ENCODE assay signal across 1 cellular context in genomic region chr17:21044971-21045370, GRCh38.
TF ChIP-seq lines count a peak whose summit lies in the region.

No MANE protein-coding gene starts in this region.

TF ChIP-seq in K562, 482 proteins besides CTCF, POLR2A, EP300 and RAD21:
- TF ChIP-seq ETV6 (IDR thresholded peaks at IDR 0.05; ENCODE audit: borderline replicate concordance in 1 of 2, low read depth in 2 of 2, low read length in 1 of 2) (no peak), ETV6 (CRISPR knock-in tag; IDR thresholded peaks at IDR 0.05; ENCODE audit: borderline replicate concordance) (no peak), TRIM25 (IDR thresholded peaks at IDR 0.05; ENCODE audit: borderline replicate concordance) (no peak), ZNF3 (CRISPR knock-in tag; IDR thresholded peaks at IDR 0.05) (no peak), KDM5B (IDR thresholded peaks at IDR 0.05; ENCODE audit: insufficient replicate concordance, low read depth, low read length) (no peak), CBX3 (IDR thresholded peaks at IDR 0.05; ENCODE audit: borderline replicate concordance in 1 of 2, low read length in 2 of 2) (no peak), HMBOX1 (IDR thresholded peaks at IDR 0.05) (no peak), RCOR1 (IDR thresholded peaks at IDR 0.05; ENCODE audit: borderline replicate concordance in 1 of 2, low read depth in 2 of 2, low read length in 2 of 2) (no peak), ZNF324 (CRISPR knock-in tag; IDR thresholded peaks at IDR 0.05) (no peak), ZNF518B (CRISPR knock-in tag; IDR thresholded peaks at IDR 0.05) (no peak)
